In genomic region chr14:56119221-56119967, GRCh38 we compare ENCODE assay signal across 10 cellular contexts. TPM values are rescaled to one million over a fixed set of nuclear protein-coding genes. Genes with fewer than 3 reads are reported as not detected.
DNase-seq lines count a peak whose midpoint lies in the region; ATAC-seq, FAIRE-seq and TF ChIP-seq lines count a peak whose summit lies in the region.
"Had no signal": no experiment of that assay in that cellular context is flagged by ENCODE, and none has a peak within 500 bp of the region (broad histone marks: within the 10 kb centered on the region; RNA-seq: fewer than 3 reads in every experiment).

No MANE protein-coding gene starts in this region.

- peak overlapping the region; percentile 64 to 71 for H3K27ac Mint-ChIP-seq in T-cell
- H3K27ac Mint-ChIP-seq in brain = peak overlapping the region; percentile 80 to 96 (median 92)

- POLR2A ChIA-PET in T-cell (lab: Charles Lee) = interaction anchor here in 1 of 2 donors (0.5 to 0.9 kb wide), 3 partner anchors 8 to 689 kb away, joined by 3 to 5 read pairs (median 4); no protein-coding TSS in a partner anchor

- peak overlapping the region; percentile 19 for H3K27ac ChIP-seq in HUES48 (ENCODE audit: low read depth, low read length)
- no peak overlapping the region for H3K27ac ChIP-seq in iPS-20b (ENCODE audit: low read length)
- peak overlapping the region; percentile 82 to 97 (median 92) for H3K27ac ChIP-seq in sigmoid colon
- H3K27ac ChIP-seq: 22Rv1, epithelial cell of prostate had no signal

- 0% methylated on average over 49 of the region's 49 CpGs for WGBS in sigmoid colon, 2 donors

- H3K4me3 Mint-ChIP-seq in T-cell = peak overlapping the region; percentile 83 to 92 (median 85)
- H3K4me3 Mint-ChIP-seq in brain = peak overlapping the region; percentile 89 to 95 (median 94)

- peaks cover 60 to 66% (median 61%) of the 10 kb centered on the region in 3 donors for H3K4me1 Mint-ChIP-seq in T-cell
- peaks cover 71% of the 10 kb centered on the region for H3K4me1 Mint-ChIP-seq in brain

- TF ChIP-seq CTCF in brain (conservative IDR thresholded peaks at IDR 0.05) = no peak
- no peak for TF ChIP-seq CTCF in sigmoid colon (IDR thresholded peaks at IDR 0.05)

- TF ChIP-seq POLR2A in sigmoid colon (IDR thresholded peaks at IDR 0.05) (no peak), H54 (IDR thresholded peaks at IDR 0.05; ENCODE audit: low read depth, low read length) (no peak)

- H3K27me3 Mint-ChIP-seq in T-cell = peaks cover 0 to 12% of the 10 kb centered on the region in 2 donors
- H3K27me3 Mint-ChIP-seq in brain = peaks cover 23% of the 10 kb centered on the region

- CTCF ChIA-PET in T-cell (lab: Charles Lee) = no interaction called here

- intact Hi-C loops in sigmoid colon (cut with DNase I) = loop anchor here (2.0 to 5.0 kb wide), 4 partner anchors 33 to 221 kb away; no protein-coding TSS in a partner anchor

- H3K36me3 Mint-ChIP-seq in T-cell (no peaks in the 10 kb centered on the region), brain (no peaks in the 10 kb centered on the region)

- H3K9ac ChIP-seq in HUES48 (ENCODE audit: low read depth, low read length) = peak overlapping the region; percentile 21; the same call in 1 of the 2 replicates
- peak overlapping the region; percentile 63; the same call in 1 of the 2 replicates for H3K9ac ChIP-seq in iPS-20b (ENCODE audit: low read depth, low read length)

- no peak for ATAC-seq in T-cell (replicated peaks in 1 of 4)

- FAIRE-seq in H54 (lab: Jason Lieb, UNC) = no peak

- peaks cover 19% of the 10 kb centered on the region for H3K4me1 ChIP-seq in HUES48 (ENCODE audit: control insufficient read depth, insufficient read depth, low read length)
- peaks cover 13% of the 10 kb centered on the region; the same call in 1 of the 2 replicates for H3K4me1 ChIP-seq in iPS-20b (ENCODE audit: insufficient read depth, low read length)
- peaks cover 0 to 49% (median 37%) of the 10 kb centered on the region in 4 donors for H3K4me1 ChIP-seq in sigmoid colon

- H3K4me3 ChIP-seq in HUES48 (ENCODE audit: low read depth, low read length) = peak overlapping the region; percentile 83
- peak overlapping the region; percentile 82 for H3K4me3 ChIP-seq in iPS-20b (ENCODE audit: low read length)
- H3K4me3 ChIP-seq in sigmoid colon = peak overlapping the region; percentile 71 to 97 (median 78)

- no peaks in the 10 kb centered on the region for H3K9me3 ChIP-seq in HUES48 (ENCODE audit: control insufficient read depth, insufficient read depth, low read length)
- H3K9me3 ChIP-seq in iPS-20b (ENCODE audit: insufficient read depth, low read depth, low read length) = no peaks in the 10 kb centered on the region
- no peaks in the 10 kb centered on the region for H3K9me3 ChIP-seq in sigmoid colon

- no peaks in the 10 kb centered on the region for H3K9me3 Mint-ChIP-seq in T-cell
- H3K9me3 Mint-ChIP-seq in brain = no peaks in the 10 kb centered on the region

- H3K36me3 ChIP-seq in HUES48 (ENCODE audit: control insufficient read depth, insufficient read depth, low read length) (no peaks in the 10 kb centered on the region), iPS-20b (ENCODE audit: insufficient read depth, low read depth, low read length) (no peaks in the 10 kb centered on the region), sigmoid colon (no peaks in the 10 kb centered on the region)

- H3K27me3 ChIP-seq in HUES48 (ENCODE audit: control insufficient read depth, insufficient read depth, low read length) = peaks cover 22% of the 10 kb centered on the region
- H3K27me3 ChIP-seq in iPS-20b (ENCODE audit: insufficient read depth, low read length) = peaks cover 24% of the 10 kb centered on the region
- H3K27me3 ChIP-seq in sigmoid colon = no peaks in the 10 kb centered on the region

- no peak for TF ChIP-seq EP300 in sigmoid colon (IDR thresholded peaks at IDR 0.05)

- DNase-seq in DMS153 treated with DMSO at 0.1 percent for 48 hours (lab: John Stamatoyannopoulos, UW; ENCODE audit: unreplicated experiment) (peak; percentile 35), DMS153 (lab: John Stamatoyannopoulos, UW) (no peak), T-cell (peak in 20 of 34 experiments; percentile 1 to 30 (median 12)), sigmoid colon (peak; percentile 77), H54 (ENCODE audit: insufficient read length, low spot score) (no peak)

RNA-seq across cellular contexts. Expression of gene PELI2, which starts 1.2 kb away (rescaled TPM):
- total RNA-seq in T-cell (10 to 100 TPM in 3 of 5 donors, 1 to 10 TPM in 2; 9.0 to 12.7 (median 10.5) TPM), sigmoid colon (10 to 100 TPM; 26.3 to 34.3 (median 27.2) TPM)
- polyA plus RNA-seq in brain (ENCODE audit: insufficient read depth, low read depth, low replicate concordance) (5.8 TPM), sigmoid colon (1 to 10 TPM; 4.5 to 5.4 (median 5.3) TPM)

Comparison
In these comparisons a context has a peak if more than half of its experiments do, and no peak if none do; other contexts are left out.
1. DNase-seq: peak in DMS153 treated with DMSO at 0.1 percent for 48 hours (single experiment), T-cell (20 of 34) and sigmoid colon (single experiment); none in DMS153 (single experiment) and H54 (single experiment).
2. Peak in every context shown above with its lines, with median percentiles within 50 percentile points of each other: H3K4me3 ChIP-seq.